Comparison of ENCODE assay signal across 13 cellular contexts in genomic region chr1:45607407-45608074, GRCh38. TPM values are rescaled to one million over a fixed set of nuclear protein-coding genes. Genes with fewer than 3 reads are reported as not detected.
A peak's percentile ranks its signal among the peaks of the same experiment; 100 is the strongest.
DNase-seq lines count a peak whose midpoint lies in the region; ATAC-seq and TF ChIP-seq lines count a peak whose summit lies in the region.
"Had no signal": no experiment of that assay in that cellular context is flagged by ENCODE, and none has a peak within 500 bp of the region (broad histone marks: within the 10 kb centered on the region; RNA-seq: fewer than 3 reads in every experiment).

No MANE protein-coding gene starts in this region.

- ATAC-seq in left lung (peak; percentile 18), GM21423 (IDR thresholded peaks at IDR 0.05; ENCODE audit: unreplicated experiment) (no peak), HG02759 (IDR thresholded peaks at IDR 0.05; ENCODE audit: unreplicated experiment) (no peak)
- ATAC-seq: SK-N-SH treated with all-trans-retinoic acid at 6 μM for 48 hours had no signal

- H3K36me3 ChIP-seq in CD8-positive, alpha-beta memory T cell (ENCODE audit: insufficient read depth, low read length), result peaks cover 18% of the 10 kb centered on the region
- peaks cover 0 to 64% of the 10 kb centered on the region in 2 donors for H3K36me3 ChIP-seq in left lung

- H3K27ac Mint-ChIP-seq in CD14-positive monocyte, result peak overlapping the region; percentile 55 to 86 (median 83)
- H3K27ac Mint-ChIP-seq in CD8-positive, alpha-beta memory T cell, result peak overlapping the region; percentile 3 to 82 (median 59)
- peak overlapping the region; percentile 81 for H3K27ac Mint-ChIP-seq in activated T-helper 1 cell treated with anti-CD3 and anti-CD28 coated beads, Interleukin-12 subunit alpha, Interleukin-12 subunit beta, Interleukin-2, Interleukin-4 antibody, amounts not matched to agents 30 ng/mL and 10 ng/mL and 1 ng/mL, durations not matched to agents 14 hours and 24 hours and 36 hours

- no peak overlapping the region for H3K4me3 ChIP-seq in CD8-positive, alpha-beta memory T cell (ENCODE audit: low read length)
- H3K4me3 ChIP-seq in left lung, result no peak overlapping the region
- H3K4me3 ChIP-seq: esophagus squamous epithelium had no signal

- H3K36me3 Mint-ChIP-seq in CD14-positive monocyte, result peaks cover 22 to 53% of the 10 kb centered on the region in 2 donors
- peaks cover 0 to 83% (median 22%) of the 10 kb centered on the region in 3 donors for H3K36me3 Mint-ChIP-seq in CD8-positive, alpha-beta memory T cell
- H3K36me3 Mint-ChIP-seq in activated T-helper 1 cell treated with anti-CD3 and anti-CD28 coated beads, Interleukin-12 subunit alpha, Interleukin-12 subunit beta, Interleukin-2, Interleukin-4 antibody, amounts not matched to agents 30 ng/mL and 10 ng/mL and 1 ng/mL, durations not matched to agents 14 hours and 24 hours and 36 hours (ENCODE audit: low read depth), result peaks cover 54% of the 10 kb centered on the region

- TF ChIP-seq CTCF in CD14-positive monocyte (IDR thresholded peaks at IDR 0.05) (no peak), left lung (IDR thresholded peaks at IDR 0.05) (no peak)

- CTCF ChIA-PET in CD8-positive, alpha-beta memory T cell (lab: Charles Lee), result no interaction called here

- H3K4me1 ChIP-seq in CD8-positive, alpha-beta memory T cell (ENCODE audit: insufficient read depth, low read length), result no peaks in the 10 kb centered on the region
- peaks cover 0 to 23% of the 10 kb centered on the region in 2 donors for H3K4me1 ChIP-seq in left lung

- H3K27me3 ChIP-seq in CD8-positive, alpha-beta memory T cell (ENCODE audit: insufficient read depth, low read length, poor library complexity, severe bottlenecking), result no peaks in the 10 kb centered on the region
- H3K27me3 ChIP-seq in left lung, result no peaks in the 10 kb centered on the region
- H3K27me3 ChIP-seq: esophagus squamous epithelium had no signal

- POLR2A ChIA-PET in CD8-positive, alpha-beta memory T cell (lab: Charles Lee), result no interaction called here

- H3K4me3 Mint-ChIP-seq in CD14-positive monocyte, result peak overlapping the region in 1 of 2 donors; percentile 76
- H3K4me3 Mint-ChIP-seq in CD8-positive, alpha-beta memory T cell, result no peak overlapping the region
- no peak overlapping the region for H3K4me3 Mint-ChIP-seq in activated T-helper 1 cell treated with anti-CD3 and anti-CD28 coated beads, Interleukin-12 subunit alpha, Interleukin-12 subunit beta, Interleukin-2, Interleukin-4 antibody, amounts not matched to agents 30 ng/mL and 10 ng/mL and 1 ng/mL, durations not matched to agents 14 hours and 24 hours and 36 hours

- H3K27me3 Mint-ChIP-seq in CD14-positive monocyte (ENCODE audit: low read depth in 3 of 3), result peaks cover 0 to 2% (median 1%) of the 10 kb centered on the region in 3 donors
- no peaks in the 10 kb centered on the region for H3K27me3 Mint-ChIP-seq in CD8-positive, alpha-beta memory T cell
- H3K27me3 Mint-ChIP-seq in activated T-helper 1 cell treated with anti-CD3 and anti-CD28 coated beads, Interleukin-12 subunit alpha, Interleukin-12 subunit beta, Interleukin-2, Interleukin-4 antibody, amounts not matched to agents 30 ng/mL and 10 ng/mL and 1 ng/mL, durations not matched to agents 14 hours and 24 hours and 36 hours (ENCODE audit: insufficient read depth), result no peaks in the 10 kb centered on the region

- H3K9me3 ChIP-seq in CD8-positive, alpha-beta memory T cell (ENCODE audit: low read length), result no peaks in the 10 kb centered on the region
- no peaks in the 10 kb centered on the region for H3K9me3 ChIP-seq in left lung
- H3K9me3 ChIP-seq: esophagus squamous epithelium had no signal

- DNase-seq in CD14-positive monocyte (ENCODE audit: low spot score) (no peak), left lung (no peak), islet precursor cell (no peak)
- no peak for DNase-seq in CD8-positive, alpha-beta memory T cell
- no peak for DNase-seq in activated T-helper 1 cell treated with anti-CD3 and anti-CD28 coated beads, Interleukin-12 subunit alpha, Interleukin-12 subunit beta, Interleukin-2, Interleukin-4 antibody, amounts not matched to agents 30 ng/mL and 10 ng/mL and 1 ng/mL, durations not matched to agents 14 hours and 24 hours and 36 hours (ENCODE audit: low spot score)
- DNase-seq: activated gamma-delta T cell treated with Interleukin-2 at 50 U/mL for 16 hours; central memory CD4-positive, alpha-beta T cell; esophagus squamous epithelium; hippocampal formation; NCI-H2171 had no signal

- no peaks in the 10 kb centered on the region for H3K9me3 Mint-ChIP-seq in CD14-positive monocyte
- H3K9me3 Mint-ChIP-seq in CD8-positive, alpha-beta memory T cell, result no peaks in the 10 kb centered on the region
- H3K9me3 Mint-ChIP-seq in activated T-helper 1 cell treated with anti-CD3 and anti-CD28 coated beads, Interleukin-12 subunit alpha, Interleukin-12 subunit beta, Interleukin-2, Interleukin-4 antibody, amounts not matched to agents 30 ng/mL and 10 ng/mL and 1 ng/mL, durations not matched to agents 14 hours and 24 hours and 36 hours, result no peaks in the 10 kb centered on the region

- H3K27ac ChIP-seq in CD8-positive, alpha-beta memory T cell (ENCODE audit: low read depth, low read length), result no peak overlapping the region
- peak overlapping the region in 1 of 2 donors; percentile 81 for H3K27ac ChIP-seq in left lung

- intact Hi-C loops in CD14-positive monocyte (cut with micrococcal nuclease) (no loop called here), left lung (cut with DNase I) (no loop called here)
- intact Hi-C loops in activated T-helper 1 cell treated with anti-CD3 and anti-CD28 coated beads, Interleukin-12 subunit alpha, Interleukin-12 subunit beta, Interleukin-2, Interleukin-4 antibody, amounts not matched to agents 30 ng/mL and 10 ng/mL and 1 ng/mL, durations not matched to agents 14 hours and 24 hours and 36 hours (cut with micrococcal nuclease), result no loop called here

- peaks cover 28% of the 10 kb centered on the region for H3K4me1 Mint-ChIP-seq in CD14-positive monocyte
- H3K4me1 Mint-ChIP-seq in CD8-positive, alpha-beta memory T cell, result peaks cover 16 to 30% (median 22%) of the 10 kb centered on the region in 3 donors
- peaks cover 29% of the 10 kb centered on the region for H3K4me1 Mint-ChIP-seq in activated T-helper 1 cell treated with anti-CD3 and anti-CD28 coated beads, Interleukin-12 subunit alpha, Interleukin-12 subunit beta, Interleukin-2, Interleukin-4 antibody, amounts not matched to agents 30 ng/mL and 10 ng/mL and 1 ng/mL, durations not matched to agents 14 hours and 24 hours and 36 hours (ENCODE audit: low read depth)

RNA-seq across cellular contexts. Expression of gene CCDC17, which starts 16.3 kb away (rescaled TPM):
- polyA plus RNA-seq in CD14-positive monocyte, result not detected
- total RNA-seq in CD8-positive, alpha-beta memory T cell, result 1 to 10 TPM; 1.4 TPM
- 0.13 TPM for polyA plus RNA-seq in CD8-positive, alpha-beta memory T cell
- total RNA-seq in activated T-helper 1 cell treated with anti-CD3 and anti-CD28 coated beads, Interleukin-12 subunit alpha, Interleukin-12 subunit beta, Interleukin-2, Interleukin-4 antibody, amounts not matched to agents 30 ng/mL and 10 ng/mL and 1 ng/mL, durations not matched to agents 14 hours and 24 hours and 36 hours, result 2.5 and 2.8 TPM in 2 replicates
- 10 to 100 TPM in 1 of 2 donors, under 1 TPM in 1; 0.70 to 16.2 TPM for total RNA-seq in left lung

RNA-seq across cellular contexts. Expression of gene NASP, which starts 23.7 kb away (rescaled TPM):
- polyA plus RNA-seq in CD14-positive monocyte, result 10 to 100 TPM; 24.4 to 27.5 TPM
- total RNA-seq in CD8-positive, alpha-beta memory T cell, result 100 to 1,000 TPM; 212 to 219 TPM
- polyA plus RNA-seq in CD8-positive, alpha-beta memory T cell, result 79.9 TPM
- 250 and 251 TPM in 2 replicates for total RNA-seq in activated T-helper 1 cell treated with anti-CD3 and anti-CD28 coated beads, Interleukin-12 subunit alpha, Interleukin-12 subunit beta, Interleukin-2, Interleukin-4 antibody, amounts not matched to agents 30 ng/mL and 10 ng/mL and 1 ng/mL, durations not matched to agents 14 hours and 24 hours and 36 hours
- total RNA-seq in left lung, result 10 to 100 TPM; 57.6 to 71.6 TPM

RNA-seq across cellular contexts. Expression of gene AKR1A1, which starts 56.9 kb away (rescaled TPM):
- 100 to 1,000 TPM; 219 to 245 TPM for polyA plus RNA-seq in CD14-positive monocyte
- 100 to 1,000 TPM; 204 to 217 TPM for total RNA-seq in CD8-positive, alpha-beta memory T cell
- 98.3 TPM for polyA plus RNA-seq in CD8-positive, alpha-beta memory T cell
- total RNA-seq in activated T-helper 1 cell treated with anti-CD3 and anti-CD28 coated beads, Interleukin-12 subunit alpha, Interleukin-12 subunit beta, Interleukin-2, Interleukin-4 antibody, amounts not matched to agents 30 ng/mL and 10 ng/mL and 1 ng/mL, durations not matched to agents 14 hours and 24 hours and 36 hours, result 192 and 194 TPM in 2 replicates
- 100 to 1,000 TPM; 183 to 258 TPM for total RNA-seq in left lung
